In genomic region chr3:67920969-67921368, GRCh38 we compare ENCODE assay signal across 8 cellular contexts.
"Had no signal": no experiment of that assay in that cellular context is flagged by ENCODE, and none has a peak within 500 bp of the region (broad histone marks: within the 10 kb centered on the region; RNA-seq: fewer than 3 reads in every experiment).

No MANE protein-coding gene starts in this region.

- H3K4me3 ChIP-seq: GM23338, K562 had no signal

- ATAC-seq: GM23338, K562 had no signal

- FAIRE-seq: H1, H54, HTR-8/SVneo, K562 had no signal

- H3K4me2 ChIP-seq: GM23338 had no signal

- H2AFZ ChIP-seq: GM23338 had no signal

- DNase-seq: H9, HCEC 1CT, IMR-90 had no signal
